Comparison of ENCODE assay signal across 1 cellular context in the genomic region with DNA sequence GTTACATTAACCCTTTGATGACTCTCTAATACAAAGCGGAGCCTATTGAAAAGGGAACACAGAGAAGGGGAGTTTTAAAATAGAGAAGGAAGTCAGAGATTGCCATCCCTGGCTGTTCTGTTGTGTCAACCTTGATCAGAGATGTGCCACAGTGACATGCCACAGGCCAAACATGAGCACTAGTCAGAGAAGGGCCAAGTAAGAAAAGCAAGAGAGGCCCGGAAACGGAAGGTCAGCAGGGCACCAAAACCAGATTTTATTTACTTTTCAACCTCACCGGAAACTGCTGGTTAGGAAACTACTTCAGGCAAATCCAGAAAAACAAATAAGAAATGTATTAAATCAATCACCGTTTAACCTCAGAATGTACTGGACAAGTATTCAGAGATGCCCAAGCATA.
A peak's percentile ranks its signal among the peaks of the same experiment; 100 is the strongest.
TF ChIP-seq lines count a peak whose summit lies in the region.

No MANE protein-coding gene starts in this region.

TF ChIP-seq in HepG2, 621 proteins besides CTCF, POLR2A, EP300 and RAD21:
- TF ChIP-seq GABPA (IDR thresholded peaks at IDR 0.05; ENCODE audit: low read depth, low read length) (no peak), GABPA (CRISPR knock-in tag; IDR thresholded peaks at IDR 0.05; ENCODE audit: low read depth) (peak; percentile 58)
- TF ChIP-seq, protein P1, sequence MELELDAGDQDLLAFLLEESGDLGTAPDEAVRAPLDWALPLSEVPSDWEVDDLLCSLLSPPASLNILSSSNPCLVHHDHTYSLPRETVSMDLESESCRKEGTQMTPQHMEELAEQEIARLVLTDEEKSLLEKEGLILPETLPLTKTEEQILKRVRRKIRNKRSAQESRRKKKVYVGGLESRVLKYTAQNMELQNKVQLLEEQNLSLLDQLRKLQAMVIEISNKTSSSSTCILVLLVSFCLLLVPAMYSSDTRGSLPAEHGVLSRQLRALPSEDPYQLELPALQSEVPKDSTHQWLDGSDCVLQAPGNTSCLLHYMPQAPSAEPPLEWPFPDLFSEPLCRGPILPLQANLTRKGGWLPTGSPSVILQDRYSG (CRISPR knock-in tag; IDR thresholded peaks at IDR 0.05), result no peak
